20 cellular contexts compared by ENCODE assay signal in genomic region chr10:108424656-108425055, GRCh38.
DNase-seq lines count a peak whose midpoint lies in the region; ATAC-seq and TF ChIP-seq lines count a peak whose summit lies in the region.
"Had no signal": no experiment of that assay in that cellular context is flagged by ENCODE, and none has a peak within 500 bp of the region (broad histone marks: within the 10 kb centered on the region; RNA-seq: fewer than 3 reads in every experiment).

No MANE protein-coding gene starts in this region.

- H3K4ac ChIP-seq in IMR-90 (ENCODE audit: low read depth, low read length), result no peak overlapping the region

- TF ChIP-seq CTCF in AG04449 (IDR thresholded peaks at IDR 0.05; ENCODE audit: insufficient read depth, low read length, missing control alignments), result no peak
- TF ChIP-seq CTCF in IMR-90 (conservative IDR thresholded peaks at IDR 0.05; ENCODE audit: low read depth, low read length), result no peak
- no peak for TF ChIP-seq CTCF in astrocyte of the spinal cord (IDR thresholded peaks at IDR 0.05; ENCODE audit: low read depth, low read length)

- in situ Hi-C loops in IMR-90 (cut with MboI; ENCODE audit: low sequenced_read_pairs), result no loop called here
- in situ Hi-C loops in astrocyte of the spinal cord (cut with HindIII; ENCODE audit: low sequenced_read_pairs), result no loop called here

- H3K14ac ChIP-seq in IMR-90 (replicated peaks; ENCODE audit: low read depth, low read length), result no peak overlapping the region

- no peak for TF ChIP-seq RAD21 in IMR-90 (IDR thresholded peaks at IDR 0.05; ENCODE audit: low read length)

- no peak overlapping the region for H2AK9ac ChIP-seq in IMR-90 (replicated peaks; ENCODE audit: low read depth, low read length, poor library complexity)

- ATAC-seq in IMR-90 (ENCODE audit: low read depth) (peak; percentile 51), sciatic nerve (no peak)
- no peak for ATAC-seq in stimulated activated memory B cell treated with anti-CD40 and anti-IgM and Interleukin-4, amounts not matched to agents 10 μg/mL and 1 μg/mL and 100 μg/mL, for 72 hours
- ATAC-seq: K562, Right ventricle myocardium inferior had no signal

- H3K4me1 ChIP-seq in IMR-90 (ENCODE audit: control insufficient read depth, insufficient read depth, low read length), result 0 out of 2 replicates have a peak, but pooled peaks cover 2% of the 10 kb centered on the region
- H3K4me1 ChIP-seq: HAP-1, neural progenitor cell had no signal

- H3K4me2 ChIP-seq in IMR-90 (ENCODE audit: low read depth, low read length), result no peak overlapping the region; the same call in 1 of the 2 replicates
- H3K4me2 ChIP-seq: hepatocyte, neural progenitor cell had no signal

- intact Hi-C loops in IMR-90 (cut with micrococcal nuclease), result no loop called here
- intact Hi-C loops in sciatic nerve (cut with DNase I), result no loop called here

- H3K36me3 Mint-ChIP-seq in stimulated activated memory B cell treated with anti-CD40 and anti-IgM and Interleukin-4, amounts not matched to agents 10 μg/mL and 1 μg/mL and 100 μg/mL, for 72 hours, result no peaks in the 10 kb centered on the region
- H3K36me3 Mint-ChIP-seq: CD4-positive, alpha-beta memory T cell; neural progenitor cell had no signal

- no peak overlapping the region for H4K91ac ChIP-seq in IMR-90 (ENCODE audit: insufficient read depth, low read depth, low read length)

- no peak for TF ChIP-seq POLR2A in IMR-90 (IDR thresholded peaks at IDR 0.05; ENCODE audit: low read depth, low read length)

- no peak overlapping the region for H2BK20ac ChIP-seq in IMR-90 (ENCODE audit: low read depth, low read length)

- H3K56ac ChIP-seq in IMR-90 (ENCODE audit: extremely low read depth, insufficient read depth, low read length), result no peak overlapping the region

- no CpG with 5 or more reads among the region's 1 CpG for WGBS in IMR-90 (ENCODE audit: extremely low coverage in 2 of 2, insufficient read length in 1 of 2), 2 experiments

- no peak overlapping the region for H4K5ac ChIP-seq in IMR-90 (ENCODE audit: low read depth, low read length)

- no peak overlapping the region for H2BK15ac ChIP-seq in IMR-90 (ENCODE audit: low read depth, low read length)

- dilution Hi-C loops in IMR-90 (cut with HindIII; ENCODE audit: low sequenced_read_pairs, unreplicated experiment), result no loop called here

- H3K79me1 ChIP-seq in IMR-90 (ENCODE audit: low read depth in 1 of 2, low read length in 2 of 2), result no peaks in the 10 kb centered on the region

- peak; percentile 34 for DNase-seq in AG04449 (ENCODE audit: low read depth, low spot score)
- peak; percentile 54 for DNase-seq in IMR-90
- peak; percentile 65 for DNase-seq in astrocyte of the spinal cord (ENCODE audit: low read depth, low spot score)
- DNase-seq in fibroblast of the conjunctiva (ENCODE audit: low read depth), result peak; percentile 27
- DNase-seq in NCI-H1930 (lab: John Stamatoyannopoulos, UW), result no peak
- DNase-seq in H4 (ENCODE audit: low spot score), result no peak
- no peak for DNase-seq in sciatic nerve (ENCODE audit: low spot score)
- DNase-seq: activated naive CD4-positive, alpha-beta T cell; activated T-cell treated with anti-CD3 and anti-CD28 coated beads for 4 hours; CD4-positive, alpha-beta memory T cell; DND-41; NCI-H2081 had no signal

- H3K4me3 ChIP-seq in AG04449 (ENCODE audit: low read depth, low read length) (no peak overlapping the region), IMR-90 (ENCODE audit: insufficient read depth, low read depth, low read length) (no peak overlapping the region), astrocyte of the spinal cord (ENCODE audit: low read depth, low read length) (no peak overlapping the region)
- H3K4me3 ChIP-seq: esophagus muscularis mucosa, HAP-1, hepatocyte, K562, neural progenitor cell had no signal

- H3K27ac ChIP-seq in IMR-90 (ENCODE audit: insufficient read depth, low read length), result no peak overlapping the region
- H3K27ac ChIP-seq: esophagus muscularis mucosa, hepatocyte, neural progenitor cell, VCaP had no signal

- no peaks in the 10 kb centered on the region for H3K27me3 Mint-ChIP-seq in stimulated activated memory B cell treated with anti-CD40 and anti-IgM and Interleukin-4, amounts not matched to agents 10 μg/mL and 1 μg/mL and 100 μg/mL, for 72 hours
- H3K27me3 Mint-ChIP-seq: CD4-positive, alpha-beta memory T cell had no signal

- no peaks in the 10 kb centered on the region for H3K9me1 ChIP-seq in IMR-90 (ENCODE audit: insufficient read depth, low read length)

- no peak overlapping the region for H2AK5ac ChIP-seq in IMR-90 (ENCODE audit: low read depth, low read length)

- no peaks in the 10 kb centered on the region for H3K4me1 Mint-ChIP-seq in stimulated activated memory B cell treated with anti-CD40 and anti-IgM and Interleukin-4, amounts not matched to agents 10 μg/mL and 1 μg/mL and 100 μg/mL, for 72 hours
- H3K4me1 Mint-ChIP-seq: CD4-positive, alpha-beta memory T cell had no signal

- H3K9me3 ChIP-seq in IMR-90 (ENCODE audit: control insufficient read depth, insufficient read depth, low read length), result no peaks in the 10 kb centered on the region; the same call in 1 of the 2 replicates
- H3K9me3 ChIP-seq: esophagus muscularis mucosa, HAP-1 had no signal

- POLR2A ChIA-PET in AG04449 (lab: Yijun Ruan, JAX) (no interaction called here), IMR-90 (lab: Charles Lee; ENCODE audit: unreplicated experiment) (no interaction called here)

- no peak overlapping the region for H3K18ac ChIP-seq in IMR-90 (ENCODE audit: low read depth, low read length)

- no peak overlapping the region for H2BK5ac ChIP-seq in IMR-90 (ENCODE audit: low read depth, low read length, poor library complexity, severe bottlenecking)

- H3K9ac ChIP-seq in IMR-90 (ENCODE audit: low read depth, low read length), result no peak overlapping the region
- H3K9ac ChIP-seq: neural progenitor cell had no signal

- no peaks in the 10 kb centered on the region for H4K20me1 ChIP-seq in IMR-90 (ENCODE audit: insufficient read depth, low read length)

- H3K23ac ChIP-seq in IMR-90 (ENCODE audit: low read depth, low read length), result no peak overlapping the region

- H3K9me3 Mint-ChIP-seq in stimulated activated memory B cell treated with anti-CD40 and anti-IgM and Interleukin-4, amounts not matched to agents 10 μg/mL and 1 μg/mL and 100 μg/mL, for 72 hours, result no peaks in the 10 kb centered on the region
- H3K9me3 Mint-ChIP-seq: neural progenitor cell had no signal

- CTCF ChIA-PET in AG04449 (lab: Yijun Ruan, JAX), result interaction anchor here (0.8 kb wide), 1 partner anchor 14 kb away, joined by 3 read pairs; no protein-coding TSS in a partner anchor
- CTCF ChIA-PET in IMR-90 (lab: Yijun Ruan, JAX), result no interaction called here

- no peaks in the 10 kb centered on the region for H3K36me3 ChIP-seq in IMR-90 (ENCODE audit: control insufficient read depth, insufficient read depth, low read length)
- H3K36me3 ChIP-seq: esophagus muscularis mucosa, HAP-1, neural progenitor cell had no signal

- no peak overlapping the region for H2BK120ac ChIP-seq in IMR-90 (ENCODE audit: low read depth, low read length)

- no peaks in the 10 kb centered on the region for H3K27me3 ChIP-seq in IMR-90 (ENCODE audit: control insufficient read depth, insufficient read depth, low read length)
- H3K27me3 ChIP-seq: esophagus muscularis mucosa, hepatocyte, neural progenitor cell had no signal

- H3K27ac Mint-ChIP-seq in stimulated activated memory B cell treated with anti-CD40 and anti-IgM and Interleukin-4, amounts not matched to agents 10 μg/mL and 1 μg/mL and 100 μg/mL, for 72 hours, result no peak overlapping the region
- H3K27ac Mint-ChIP-seq: CD4-positive, alpha-beta memory T cell; neural progenitor cell had no signal

- H3K4me3 Mint-ChIP-seq in stimulated activated memory B cell treated with anti-CD40 and anti-IgM and Interleukin-4, amounts not matched to agents 10 μg/mL and 1 μg/mL and 100 μg/mL, for 72 hours, result no peak overlapping the region
- H3K4me3 Mint-ChIP-seq: CD4-positive, alpha-beta memory T cell; neural progenitor cell had no signal

- H4K8ac ChIP-seq in IMR-90 (ENCODE audit: low read depth in 2 of 2, low read length in 2 of 2), result no peak overlapping the region

- no peak overlapping the region for H2AFZ ChIP-seq in IMR-90 (replicated peaks; ENCODE audit: low read length, poor library complexity)
- H2AFZ ChIP-seq: hepatocyte, neural progenitor cell had no signal

- no TSS peak for BruUV-seq in IMR-90 (replicated peaks; lab: Mats Ljungman, UMichigan)

TF ChIP-seq in IMR-90, 13 proteins besides CTCF, POLR2A, EP300 and RAD21:
- TF ChIP-seq CHD1 (IDR thresholded peaks at IDR 0.05; ENCODE audit: low read depth, low read length), result no peak
- no peak for TF ChIP-seq ELK1 (IDR thresholded peaks at IDR 0.05; ENCODE audit: borderline replicate concordance, low read depth, low read length)
- no peak for TF ChIP-seq USF2 (IDR thresholded peaks at IDR 0.05; ENCODE audit: low read depth, low read length)
- no peak for TF ChIP-seq MAZ (IDR thresholded peaks at IDR 0.05; ENCODE audit: borderline replicate concordance, low read depth, low read length)
- no peak for TF ChIP-seq SMC3 (IDR thresholded peaks at IDR 0.05; ENCODE audit: low read depth, low read length)
- no peak for TF ChIP-seq NFE2L2 (IDR thresholded peaks at IDR 0.05; ENCODE audit: low read depth, low read length)
- no peak for TF ChIP-seq RFX5 (IDR thresholded peaks at IDR 0.05; ENCODE audit: low read depth, low read length)
- no peak for TF ChIP-seq FOS (IDR thresholded peaks at IDR 0.05; ENCODE audit: low read depth, low read length)
- TF ChIP-seq MXI1 (IDR thresholded peaks at IDR 0.05; ENCODE audit: borderline replicate concordance, low read depth, low read length), result no peak
- TF ChIP-seq MAFK (IDR thresholded peaks at IDR 0.05; ENCODE audit: low read depth, low read length), result no peak

Comparison
In these comparisons a context has a peak if more than half of its experiments do, and no peak if none do; other contexts are left out.
1. DNase-seq: peak in AG04449 (single experiment), IMR-90 (single experiment), astrocyte of the spinal cord (single experiment) and fibroblast of the conjunctiva (single experiment); none in NCI-H1930 (0 of 2), H4 (single experiment) and sciatic nerve (single experiment).